Comparison of ENCODE assay signal across 8 cellular contexts in genomic region chr12:102061556-102062418, GRCh38. TPM values are rescaled to one million over a fixed set of nuclear protein-coding genes. Genes with fewer than 3 reads are reported as not detected.
A peak's percentile ranks its signal among the peaks of the same experiment; 100 is the strongest.
DNase-seq lines count a peak whose midpoint lies in the region; ATAC-seq and TF ChIP-seq lines count a peak whose summit lies in the region.

TSS of gene WASHC3 (minus strand) at chr12:102061991. CDS start at chr12:102061962, 29 bp downstream.

- peak within 1 kb of the TSS; percentile 85 for H3K27ac ChIP-seq in colonic mucosa

- intact Hi-C loops in activated CD4-positive, alpha-beta T cell treated with anti-CD3 and anti-CD28 coated beads, Interleukin-2, amount 10 ng/mL, durations not matched to agents 24 days and 14 days (cut with micrococcal nuclease): loop anchor here (1.0 to 10.0 kb wide), 6 partner anchors 59 to 1794 kb away; partner anchors contain the start of genes DEPDC4, DRAM1, NUP37 and PARPBP
- intact Hi-C loops in colonic mucosa (cut with DNase I): no loop called here

- peak within 1 kb of the TSS; percentile 96 to 97 for H3K9ac ChIP-seq in colonic mucosa (ENCODE audit: low read depth in 2 of 2, low read length in 2 of 2)

- CTCF ChIA-PET in BJ (lab: Yijun Ruan, JAX): interaction anchor here (1.1 to 1.6 kb wide), 2 partner anchors 122 to 124 kb away, joined by 3 to 4 read pairs; no protein-coding TSS in a partner anchor

- H3K36me3 ChIP-seq in BJ (ENCODE audit: control insufficient read depth, insufficient read depth, low read length) (peaks cover 1% of the 10 kb centered on the region; the same call in 1 of the 2 replicates), colonic mucosa (no peaks in the 10 kb centered on the region)

- POLR2A ChIA-PET in BJ (lab: Charles Lee): interaction anchor here (0.6 to 0.7 kb wide), 2 partner anchors 136 to 410 kb away, joined by 3 to 20 read pairs; no protein-coding TSS in a partner anchor

- peaks cover 19% of the 10 kb centered on the region for H3K36me3 Mint-ChIP-seq in activated CD4-positive, alpha-beta T cell treated with anti-CD3 and anti-CD28 coated beads, Interleukin-2, amount 10 ng/mL, durations not matched to agents 24 days and 14 days (ENCODE audit: low read depth)

- DNase-seq in BJ (ENCODE audit: low read depth) (peak; percentile 63), NCI-H526 treated with DMSO at 0.1 percent for 48 hours (lab: John Stamatoyannopoulos, UW) (peak; percentile 78), colonic mucosa (peak; percentile 98), kidney tubule cell (ENCODE audit: low spot score) (peak; percentile 91)
- DNase-seq in activated CD4-positive, alpha-beta T cell treated with anti-CD3 and anti-CD28 coated beads, Interleukin-2, amount 10 ng/mL, durations not matched to agents 24 days and 14 days: peak; percentile 99
- DNase-seq in stimulated activated CD4-positive, alpha-beta T cell treated with anti-CD3 and anti-CD28 coated beads, Interleukin-1b, Interleukin-23, amount 100 ng/mL, for 24 hours (ENCODE audit: low read depth in 4 of 4, low spot score in 1 of 4): peak; percentile 85 to 92 (median 90)

- peak within 1 kb of the TSS; percentile 99 for H3K4me3 Mint-ChIP-seq in activated CD4-positive, alpha-beta T cell treated with anti-CD3 and anti-CD28 coated beads, Interleukin-2, amount 10 ng/mL, durations not matched to agents 24 days and 14 days

- H3K4me1 ChIP-seq in colonic mucosa: no peaks in the 10 kb centered on the region

- ATAC-seq in GM19324 (IDR thresholded peaks at IDR 0.05; ENCODE audit: low FRiP score, unreplicated experiment): peak; percentile 98
- peak; percentile 82 for ATAC-seq in HG03469 (IDR thresholded peaks at IDR 0.05; ENCODE audit: unreplicated experiment)

- H3K4me1 Mint-ChIP-seq in activated CD4-positive, alpha-beta T cell treated with anti-CD3 and anti-CD28 coated beads, Interleukin-2, amount 10 ng/mL, durations not matched to agents 24 days and 14 days: peaks cover 33% of the 10 kb centered on the region

- H3K9me3 Mint-ChIP-seq in activated CD4-positive, alpha-beta T cell treated with anti-CD3 and anti-CD28 coated beads, Interleukin-2, amount 10 ng/mL, durations not matched to agents 24 days and 14 days: peaks cover 10% of the 10 kb centered on the region

- peak within 1 kb of the TSS; percentile 99 for H3K27ac Mint-ChIP-seq in activated CD4-positive, alpha-beta T cell treated with anti-CD3 and anti-CD28 coated beads, Interleukin-2, amount 10 ng/mL, durations not matched to agents 24 days and 14 days

- H3K27me3 ChIP-seq in BJ (ENCODE audit: control insufficient read depth, insufficient read depth, low read length): no peaks in the 10 kb centered on the region
- H3K27me3 ChIP-seq in colonic mucosa: no peaks in the 10 kb centered on the region

- no peaks in the 10 kb centered on the region for H3K27me3 Mint-ChIP-seq in activated CD4-positive, alpha-beta T cell treated with anti-CD3 and anti-CD28 coated beads, Interleukin-2, amount 10 ng/mL, durations not matched to agents 24 days and 14 days

- no peaks in the 10 kb centered on the region for H3K9me3 ChIP-seq in colonic mucosa

- TF ChIP-seq CTCF in BJ (IDR thresholded peaks at IDR 0.05; ENCODE audit: insufficient read depth, low read depth, low read length) (no peak), colonic mucosa (IDR thresholded peaks at IDR 0.05) (no peak)

- H3K4me3 ChIP-seq in BJ (ENCODE audit: low read depth, low read length) (peak within 1 kb of the TSS; percentile 64), colonic mucosa (peak within 1 kb of the TSS; percentile 91)

RNA-seq across cellular contexts. Expression of gene WASHC3, which starts in this region (rescaled TPM):
- 34.5 and 66.9 TPM in 2 replicates for polyA plus RNA-seq in BJ (2011; rRNA removed)
- 11.8 and 16.9 TPM in 2 replicates for polyA minus RNA-seq in BJ (2011; rRNA and poly(A)+ RNA removed)
- total RNA-seq in activated CD4-positive, alpha-beta T cell treated with anti-CD3 and anti-CD28 coated beads, Interleukin-2, amount 10 ng/mL, durations not matched to agents 24 days and 14 days: 29.0 and 33.1 TPM in 2 replicates
- total RNA-seq in colonic mucosa: 10 to 100 TPM; 26.8 to 30.6 TPM

Comparison
In these comparisons a context has a peak if more than half of its experiments do, and no peak if none do; other contexts are left out.
1. Peak in every context shown above with its lines: DNase-seq, ATAC-seq, H3K4me3 ChIP-seq and H3K27ac ChIP-seq.